In the genomic region with DNA sequence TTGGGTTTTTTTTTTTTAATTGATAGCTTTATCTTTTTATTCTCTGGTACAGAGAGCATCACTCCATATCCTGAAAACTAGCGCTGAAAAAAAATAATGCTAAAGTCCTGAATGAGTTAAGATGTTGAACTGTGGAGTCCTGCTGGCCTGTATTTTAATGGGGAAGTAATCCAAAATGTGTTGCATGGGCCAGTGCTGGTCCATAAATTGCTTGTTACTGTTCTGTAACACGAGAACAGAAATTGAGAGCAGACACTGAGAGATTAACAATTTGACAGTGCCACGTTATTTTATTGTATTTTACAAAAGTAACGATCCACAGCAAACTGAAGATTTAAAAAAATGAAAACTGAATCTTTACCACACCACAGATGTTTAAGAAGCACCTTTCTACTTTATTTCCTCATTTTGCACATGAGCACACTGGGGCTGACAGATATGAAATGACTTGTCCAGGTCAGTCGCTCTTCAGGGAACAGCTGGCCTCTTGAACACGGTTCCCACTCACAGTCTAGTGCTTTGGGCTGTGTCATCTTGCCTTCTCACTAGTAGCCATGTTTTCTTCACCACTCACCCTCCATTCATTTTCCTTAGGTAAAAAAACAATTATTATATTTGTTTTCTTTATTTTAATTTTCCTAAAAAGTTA, we compare ENCODE assay signal across 22 cellular contexts. TPM values are rescaled to one million over a fixed set of nuclear protein-coding genes. Genes with fewer than 3 reads are reported as not detected.
DNase-seq lines count a peak whose midpoint lies in the region; ATAC-seq and TF ChIP-seq lines count a peak whose summit lies in the region.
"Had no signal": no experiment of that assay in that cellular context is flagged by ENCODE, and none has a peak within 500 bp of the region (broad histone marks: within the 10 kb centered on the region; RNA-seq: fewer than 3 reads in every experiment).

No MANE protein-coding gene starts in this region.

- no peaks in the 10 kb centered on the region for H3K27me3 ChIP-seq in gastroesophageal sphincter

- no peak for TF ChIP-seq CTCF in gastroesophageal sphincter (IDR thresholded peaks at IDR 0.05)

- H3K9me3 ChIP-seq in gastroesophageal sphincter, result no peaks in the 10 kb centered on the region
- H3K9me3 ChIP-seq: thoracic aorta had no signal

- peaks cover 0 to 81% of the 10 kb centered on the region in 2 donors for H3K36me3 ChIP-seq in gastroesophageal sphincter

- no peak for TF ChIP-seq EP300 in gastroesophageal sphincter (IDR thresholded peaks at IDR 0.05)

- DNase-seq in retina, result peak; percentile 71
- DNase-seq in NCI-H1436 treated with DMSO at 0.1 percent for 48 hours (lab: John Stamatoyannopoulos, UW), result no peak
- DNase-seq in stimulated activated naive CD8-positive, alpha-beta T cell treated with anti-CD3 and anti-CD28 coated beads, Interleukin-15, Interleukin-2, amounts not matched to agents 100 U/mL and 50 U/mL, for 24 hours, result no peak
- DNase-seq: activated CD4-positive, CD25-positive, alpha-beta regulatory T cell treated with anti-CD3 and anti-CD28 coated beads, Interleukin-2, amount 50 U/mL, for 72 hours; activated CD8-positive, alpha-beta memory T cell treated with anti-CD3 and anti-CD28 coated beads, Interleukin-2, amount 10 ng/mL, durations not matched to agents 7 days and 5 days; activated effector memory CD4-positive, alpha-beta T cell treated with anti-CD3 and anti-CD28 coated beads, Interleukin-2, amount 50 U/mL, for 16 hours; amygdala; Calu3; cerebellar nuclear complex; endodermal cell; H7; MV-4-11; NCI-H2081; NCI-H526; PC-9; stimulated activated CD4-positive, alpha-beta T cell treated with anti-CD3 and anti-CD28 coated beads, Interleukin-4, amount 100 ng/mL, for 1 hour had no signal

- WGBS in gastroesophageal sphincter (ENCODE audit: low coverage in 1 of 2), 2 donors, result 84 to 91% methylated on average over 4 to 6 of the region's 6 CpGs

- no peak overlapping the region for H3K27ac ChIP-seq in gastroesophageal sphincter
- H3K27ac ChIP-seq: PC-9, skin epidermis, thoracic aorta had no signal

- TF ChIP-seq POLR2A in gastroesophageal sphincter (IDR thresholded peaks at IDR 0.05), result no peak

- ATAC-seq in GM18868 (IDR thresholded peaks at IDR 0.05; ENCODE audit: unreplicated experiment) (peak; percentile 73), GM21526 (IDR thresholded peaks at IDR 0.05; ENCODE audit: low FRiP score, unreplicated experiment) (peak; percentile 47), HG03159 (IDR thresholded peaks at IDR 0.05; ENCODE audit: unreplicated experiment) (peak; percentile 71), gastroesophageal sphincter (no peak)
- no peak for ATAC-seq in stimulated activated naive CD8-positive, alpha-beta T cell treated with anti-CD3 and anti-CD28 coated beads, Interleukin-15, Interleukin-2, amounts not matched to agents 100 U/mL and 50 U/mL, for 24 hours
- ATAC-seq: activated CD8-positive, alpha-beta memory T cell treated with anti-CD3 and anti-CD28 coated beads, Interleukin-2, amount 10 ng/mL, durations not matched to agents 7 days and 5 days had no signal

- no peaks in the 10 kb centered on the region for H3K4me1 ChIP-seq in gastroesophageal sphincter

- H3K4me3 ChIP-seq in gastroesophageal sphincter, result no peak overlapping the region
- H3K4me3 ChIP-seq: PC-9, skin epidermis, thoracic aorta had no signal

RNA-seq across cellular contexts. Expression of a gene that starts 35.3 kb away (rescaled TPM):
- 10 to 100 TPM; 16.8 to 30.8 (median 22.7) TPM for total RNA-seq in gastroesophageal sphincter

Comparison
In these comparisons a context has a peak if more than half of its experiments do, and no peak if none do; other contexts are left out.
1. ATAC-seq: peak in GM18868 (single experiment), GM21526 (single experiment) and HG03159 (single experiment); none in stimulated activated naive CD8-positive, alpha-beta T cell treated with anti-CD3 and anti-CD28 coated beads, Interleukin-15, Interleukin-2, amounts not matched to agents 100 U/mL and 50 U/mL, for 24 hours (single experiment) and gastroesophageal sphincter (single experiment).